In the genomic region with DNA sequence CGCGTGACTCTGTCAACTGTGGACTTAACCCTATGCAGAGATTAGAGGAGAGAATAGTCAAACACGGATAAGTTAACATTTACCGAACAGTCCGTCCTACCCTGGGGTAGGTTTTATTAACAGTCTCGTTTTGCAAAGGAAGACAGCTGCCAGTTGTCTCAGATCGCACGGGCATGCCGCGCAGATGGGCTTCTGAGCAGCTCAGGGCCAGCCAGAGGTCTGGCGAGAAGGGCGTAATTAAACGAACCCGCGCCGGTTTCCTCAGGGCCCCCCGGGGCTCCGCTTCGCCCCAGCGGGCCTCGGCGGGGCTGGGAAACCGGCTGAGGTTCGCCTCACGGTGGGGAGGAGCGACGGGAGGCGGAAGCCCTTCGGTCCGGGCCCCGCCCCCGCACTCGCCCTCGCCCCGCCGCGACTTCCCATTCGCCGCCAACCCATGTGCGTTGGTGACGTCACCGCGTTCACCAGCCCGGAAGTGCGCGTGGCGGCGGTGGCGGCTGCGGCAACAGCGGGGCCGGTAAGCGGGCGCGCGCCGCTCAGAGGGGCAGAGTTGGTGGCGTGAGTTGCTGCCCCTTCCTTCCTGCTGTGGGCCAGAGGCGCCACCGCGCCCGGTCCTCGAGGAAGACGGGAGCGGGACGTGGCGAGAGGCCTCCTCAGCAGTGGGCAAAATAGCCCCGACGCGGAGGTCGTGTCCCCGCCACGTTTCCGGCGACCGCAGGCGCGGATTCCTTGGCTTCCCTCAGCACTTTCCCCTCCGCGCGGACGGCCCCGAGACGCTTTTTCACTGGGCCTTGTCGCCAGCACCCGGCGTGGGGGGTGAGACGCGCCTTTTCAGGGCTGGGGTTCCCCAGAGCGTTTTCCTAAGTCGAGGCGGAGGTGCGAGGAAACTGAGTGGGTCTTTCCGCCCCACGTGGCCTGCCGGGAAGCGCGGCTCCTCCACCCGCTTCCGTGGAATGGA, we compare ENCODE assay signal across 8 cellular contexts. TPM values are rescaled to one million over a fixed set of nuclear protein-coding genes. Genes with fewer than 3 reads are reported as not detected.
DNase-seq lines count a peak whose midpoint lies in the region; TF ChIP-seq lines count a peak whose summit lies in the region.

TSS of gene TRNT1 (plus strand) at position 464 of the 955 bp plus-strand sequence. CDS start 2,101 bp downstream, outside the sequence.

- POLR2A ChIA-PET in activated CD8-positive, alpha-beta memory T cell treated with anti-CD3 and anti-CD28 coated beads for 36 hours (lab: Charles Lee) = interaction anchor here (0.6 to 0.8 kb wide), 2 partner anchors 48 to 51 kb away, joined by 4 read pairs; no protein-coding TSS in a partner anchor

- CTCF ChIA-PET in activated CD8-positive, alpha-beta memory T cell treated with anti-CD3 and anti-CD28 coated beads for 36 hours (lab: Charles Lee) = no interaction called here

- peak; percentile 95 for DNase-seq in COLO668 (lab: John Stamatoyannopoulos, UW; ENCODE audit: unreplicated experiment)
- DNase-seq in GM20000 (ENCODE audit: low spot score) = peak; percentile 96
- DNase-seq in HS-5 (ENCODE audit: low read depth) = peak; percentile 48
- peak; percentile 89 to 90 for DNase-seq in NOMO-1 (lab: John Stamatoyannopoulos, UW; ENCODE audit: unreplicated experiment in 2 of 2)
- DNase-seq in effector CD8-positive, alpha-beta T cell (lab: John Stamatoyannopoulos, UW) = peak; percentile 89
- DNase-seq in lung microvascular endothelial cell (ENCODE audit: low read depth in 2 of 2) = peak; percentile 96 to 98
- DNase-seq in stimulated activated CD4-positive, alpha-beta T cell treated with anti-CD3 and anti-CD28 coated beads, TNF-alpha, amount 100 ng/mL, for 4 hours (ENCODE audit: low read depth in 3 of 3) = peak; percentile 94 to 97 (median 94)

- TF ChIP-seq CTCF in GM20000 (IDR thresholded peaks at IDR 0.05; ENCODE audit: extremely low read depth, missing control alignments) = no peak

RNA-seq across cellular contexts. Expression of gene TRNT1, which starts in this region (rescaled TPM):
- total RNA-seq in activated CD8-positive, alpha-beta memory T cell treated with anti-CD3 and anti-CD28 coated beads for 36 hours = 10 to 100 TPM; 56.5 to 58.9 TPM
- total RNA-seq in lung microvascular endothelial cell = 12.9 and 31.0 TPM in 2 replicates

Comparison
In these comparisons a context has a peak if more than half of its experiments do, and no peak if none do; other contexts are left out.
1. Peak in every context shown above with its lines: DNase-seq.